Comparison of ENCODE assay signal across 12 cellular contexts in genomic region chr2:102100371-102101096, GRCh38. TPM values are rescaled to one million over a fixed set of nuclear protein-coding genes. Genes with fewer than 3 reads are reported as not detected.
DNase-seq lines count a peak whose midpoint lies in the region; ATAC-seq, FAIRE-seq and TF ChIP-seq lines count a peak whose summit lies in the region.
"Had no signal": no experiment of that assay in that cellular context is flagged by ENCODE, and none has a peak within 500 bp of the region (broad histone marks: within the 10 kb centered on the region; RNA-seq: fewer than 3 reads in every experiment).

No MANE protein-coding gene starts in this region.

- H3K27ac ChIP-seq in A673 (ENCODE audit: low read depth, low read length, poor library complexity, severe bottlenecking): no peak overlapping the region
- H3K27ac ChIP-seq: right atrium auricular region had no signal

- H3K9me3 Mint-ChIP-seq in activated CD4-positive, alpha-beta T cell treated with anti-CD3 and anti-CD28 coated beads, Interleukin-2, amount 10 ng/mL, durations not matched to agents 24 days and 14 days: peaks cover 16% of the 10 kb centered on the region
- peaks cover 2% of the 10 kb centered on the region for H3K9me3 Mint-ChIP-seq in activated CD8-positive, alpha-beta T cell treated with anti-CD3 and anti-CD28 coated beads for 36 hours
- peaks cover 3% of the 10 kb centered on the region for H3K9me3 Mint-ChIP-seq in stimulated activated effector memory CD8-positive, alpha-beta T cell treated with anti-CD3 and anti-CD28 coated beads, Interleukin-12 subunit alpha, Interleukin-12 subunit beta, amount 100 ng/mL, for 72 hours

- ATAC-seq in activated CD8-positive, alpha-beta T cell treated with anti-CD3 and anti-CD28 coated beads for 36 hours: peak; percentile 55
- peak; percentile 89 for ATAC-seq in stimulated activated effector memory CD8-positive, alpha-beta T cell treated with anti-CD3 and anti-CD28 coated beads, Interleukin-12 subunit alpha, Interleukin-12 subunit beta, amount 100 ng/mL, for 72 hours
- ATAC-seq in HG03097 (IDR thresholded peaks at IDR 0.05; ENCODE audit: low FRiP score, unreplicated experiment): no peak

- CTCF ChIA-PET in activated CD8-positive, alpha-beta T cell treated with anti-CD3 and anti-CD28 coated beads for 36 hours (lab: Charles Lee): interaction anchor here (1.0 to 1.2 kb wide), 2 partner anchors 38 to 140 kb away, joined by 3 read pairs; no protein-coding TSS in a partner anchor
- CTCF ChIA-PET in A673 (lab: Charles Lee): no interaction called here

- H3K27ac Mint-ChIP-seq in activated CD4-positive, alpha-beta T cell treated with anti-CD3 and anti-CD28 coated beads, Interleukin-2, amount 10 ng/mL, durations not matched to agents 24 days and 14 days: peak overlapping the region; percentile 77
- peak overlapping the region; percentile 47 for H3K27ac Mint-ChIP-seq in activated CD8-positive, alpha-beta T cell treated with anti-CD3 and anti-CD28 coated beads for 36 hours
- peak overlapping the region; percentile 83 for H3K27ac Mint-ChIP-seq in stimulated activated effector memory CD8-positive, alpha-beta T cell treated with anti-CD3 and anti-CD28 coated beads, Interleukin-12 subunit alpha, Interleukin-12 subunit beta, amount 100 ng/mL, for 72 hours

- H3K27me3 ChIP-seq in A673 (replicated peaks; ENCODE audit: insufficient read depth, low read depth, low read length, poor library complexity): no peaks in the 10 kb centered on the region
- H3K27me3 ChIP-seq: right atrium auricular region had no signal

- no peaks in the 10 kb centered on the region for H3K9me3 ChIP-seq in A673 (ENCODE audit: low read depth, low read length, poor library complexity, severe bottlenecking)
- H3K9me3 ChIP-seq: right atrium auricular region had no signal

- H3K4me1 Mint-ChIP-seq in activated CD4-positive, alpha-beta T cell treated with anti-CD3 and anti-CD28 coated beads, Interleukin-2, amount 10 ng/mL, durations not matched to agents 24 days and 14 days: peaks cover 22% of the 10 kb centered on the region
- peaks cover 21% of the 10 kb centered on the region for H3K4me1 Mint-ChIP-seq in activated CD8-positive, alpha-beta T cell treated with anti-CD3 and anti-CD28 coated beads for 36 hours (ENCODE audit: low read depth)
- H3K4me1 Mint-ChIP-seq in stimulated activated effector memory CD8-positive, alpha-beta T cell treated with anti-CD3 and anti-CD28 coated beads, Interleukin-12 subunit alpha, Interleukin-12 subunit beta, amount 100 ng/mL, for 72 hours: peaks cover 32% of the 10 kb centered on the region

- peaks cover 33% of the 10 kb centered on the region for H3K27me3 Mint-ChIP-seq in activated CD4-positive, alpha-beta T cell treated with anti-CD3 and anti-CD28 coated beads, Interleukin-2, amount 10 ng/mL, durations not matched to agents 24 days and 14 days
- H3K27me3 Mint-ChIP-seq in activated CD8-positive, alpha-beta T cell treated with anti-CD3 and anti-CD28 coated beads for 36 hours: peaks cover 7% of the 10 kb centered on the region

- no peaks in the 10 kb centered on the region for H3K36me3 ChIP-seq in A673 (ENCODE audit: insufficient read depth, low read length, poor library complexity, severe bottlenecking)
- H3K36me3 ChIP-seq: right atrium auricular region had no signal

- no peak for FAIRE-seq in D721Med (lab: Jason Lieb, UNC)

- no peak for DNase-seq in activated CD4-positive, alpha-beta T cell treated with anti-CD3 and anti-CD28 coated beads, Interleukin-2, amount 10 ng/mL, durations not matched to agents 24 days and 14 days
- DNase-seq in activated CD4-positive, alpha-beta T cell treated with anti-CD3 and anti-CD28 coated beads for 4 hours: no peak
- peak; percentile 46 for DNase-seq in activated CD8-positive, alpha-beta T cell treated with anti-CD3 and anti-CD28 coated beads for 36 hours
- DNase-seq in fibroblast of villous mesenchyme (ENCODE audit: low read depth) (peak; percentile 98), D721Med (ENCODE audit: insufficient read length, low spot score) (no peak), A673 (ENCODE audit: low spot score) (no peak)
- DNase-seq in stimulated activated effector memory CD8-positive, alpha-beta T cell treated with anti-CD3 and anti-CD28 coated beads, Interleukin-12 subunit alpha, Interleukin-12 subunit beta, amount 100 ng/mL, for 72 hours (ENCODE audit: low spot score in 2 of 2): no peak
- DNase-seq: amygdala, erythroblast, NCI-H1436 had no signal

- no peak for TF ChIP-seq CTCF in activated CD8-positive, alpha-beta T cell treated with anti-CD3 and anti-CD28 coated beads for 36 hours (IDR thresholded peaks at IDR 0.05)
- TF ChIP-seq CTCF in fibroblast of villous mesenchyme (IDR thresholded peaks at IDR 0.05; ENCODE audit: insufficient read depth, low read depth, low read length) (no peak), D721Med (IDR thresholded peaks at IDR 0.05; ENCODE audit: insufficient read depth, missing control alignments) (no peak), A673 (conservative IDR thresholded peaks at IDR 0.05; ENCODE audit: low read depth, low read length) (no peak)

- H3K4me3 ChIP-seq in fibroblast of villous mesenchyme (ENCODE audit: low read depth, low read length) (no peak overlapping the region), A673 (ENCODE audit: low read depth, low read length, poor library complexity, severe bottlenecking) (no peak overlapping the region)
- H3K4me3 ChIP-seq: right atrium auricular region had no signal

- no TSS peak for BruUV-seq in A673 (replicated peaks; lab: Mats Ljungman, UMichigan)

- H3K4me1 ChIP-seq in A673 (ENCODE audit: insufficient read depth, low read length, poor library complexity, severe bottlenecking): no peaks in the 10 kb centered on the region

- H3K36me3 Mint-ChIP-seq in activated CD4-positive, alpha-beta T cell treated with anti-CD3 and anti-CD28 coated beads, Interleukin-2, amount 10 ng/mL, durations not matched to agents 24 days and 14 days (ENCODE audit: low read depth): no peaks in the 10 kb centered on the region
- no peaks in the 10 kb centered on the region for H3K36me3 Mint-ChIP-seq in activated CD8-positive, alpha-beta T cell treated with anti-CD3 and anti-CD28 coated beads for 36 hours (ENCODE audit: low read depth)
- peaks cover 10% of the 10 kb centered on the region for H3K36me3 Mint-ChIP-seq in stimulated activated effector memory CD8-positive, alpha-beta T cell treated with anti-CD3 and anti-CD28 coated beads, Interleukin-12 subunit alpha, Interleukin-12 subunit beta, amount 100 ng/mL, for 72 hours

- POLR2A ChIA-PET in activated CD8-positive, alpha-beta T cell treated with anti-CD3 and anti-CD28 coated beads for 36 hours (lab: Charles Lee): interaction anchor here (1.8 kb wide), 1 partner anchor 18 kb away, joined by 7 read pairs; no protein-coding TSS in a partner anchor
- POLR2A ChIA-PET in A673 (lab: Charles Lee; ENCODE audit: low non-redundant PET): no interaction called here

- H3K4me3 Mint-ChIP-seq in activated CD4-positive, alpha-beta T cell treated with anti-CD3 and anti-CD28 coated beads, Interleukin-2, amount 10 ng/mL, durations not matched to agents 24 days and 14 days: no peak overlapping the region
- no peak overlapping the region for H3K4me3 Mint-ChIP-seq in activated CD8-positive, alpha-beta T cell treated with anti-CD3 and anti-CD28 coated beads for 36 hours
- H3K4me3 Mint-ChIP-seq in stimulated activated effector memory CD8-positive, alpha-beta T cell treated with anti-CD3 and anti-CD28 coated beads, Interleukin-12 subunit alpha, Interleukin-12 subunit beta, amount 100 ng/mL, for 72 hours: peak overlapping the region; percentile 14

- intact Hi-C loops in activated CD4-positive, alpha-beta T cell treated with anti-CD3 and anti-CD28 coated beads, Interleukin-2, amount 10 ng/mL, durations not matched to agents 24 days and 14 days (cut with micrococcal nuclease): loop anchor here (2.0 kb wide), 2 partner anchors 14 to 20 kb away; no protein-coding TSS in a partner anchor
- intact Hi-C loops in activated CD8-positive, alpha-beta T cell treated with anti-CD3 and anti-CD28 coated beads for 36 hours (cut with micrococcal nuclease): no loop called here
- intact Hi-C loops in A673 (cut with micrococcal nuclease; ENCODE audit: unreplicated experiment): no loop called here

RNA-seq across cellular contexts. Expression of gene IL1R1, which starts 42.0 kb away (rescaled TPM):
- 1.7 and 2.2 TPM in 2 replicates for total RNA-seq in activated CD4-positive, alpha-beta T cell treated with anti-CD3 and anti-CD28 coated beads, Interleukin-2, amount 10 ng/mL, durations not matched to agents 24 days and 14 days
- total RNA-seq in activated CD8-positive, alpha-beta T cell treated with anti-CD3 and anti-CD28 coated beads for 36 hours: under 1 TPM; 0.63 to 0.68 TPM
- total RNA-seq in fibroblast of villous mesenchyme: 35.8 and 62.6 TPM in 2 replicates
- total RNA-seq in A673 (2021): 0.22 and 0.45 TPM in 2 replicates

Comparison
In these comparisons a context has a peak if more than half of its experiments do, and no peak if none do; other contexts are left out.
1. DNase-seq: peak in activated CD8-positive, alpha-beta T cell treated with anti-CD3 and anti-CD28 coated beads for 36 hours (single experiment) and fibroblast of villous mesenchyme (single experiment); none in activated CD4-positive, alpha-beta T cell treated with anti-CD3 and anti-CD28 coated beads, Interleukin-2, amount 10 ng/mL, durations not matched to agents 24 days and 14 days (single experiment), activated CD4-positive, alpha-beta T cell treated with anti-CD3 and anti-CD28 coated beads for 4 hours (0 of 2), stimulated activated effector memory CD8-positive, alpha-beta T cell treated with anti-CD3 and anti-CD28 coated beads, Interleukin-12 subunit alpha, Interleukin-12 subunit beta, amount 100 ng/mL, for 72 hours (0 of 2), D721Med (single experiment) and A673 (single experiment).
2. RNA of gene IL1R1, which starts 42.0 kb away (total RNA-seq): 35.8 to 62.6 TPM in fibroblast of villous mesenchyme; 1.7 to 2.2 TPM in activated CD4-positive, alpha-beta T cell treated with anti-CD3 and anti-CD28 coated beads, Interleukin-2, amount 10 ng/mL, durations not matched to agents 24 days and 14 days, 0.63 to 0.68 TPM in activated CD8-positive, alpha-beta T cell treated with anti-CD3 and anti-CD28 coated beads for 36 hours and 0.22 to 0.45 TPM in A673; every median in the first group is over 10 times any median in the second.
3. Peak in every context shown above with its lines, with median percentiles within 50 percentile points of each other: H3K27ac Mint-ChIP-seq.